ENCODE assay signal across 14 cellular contexts in the genomic region with DNA sequence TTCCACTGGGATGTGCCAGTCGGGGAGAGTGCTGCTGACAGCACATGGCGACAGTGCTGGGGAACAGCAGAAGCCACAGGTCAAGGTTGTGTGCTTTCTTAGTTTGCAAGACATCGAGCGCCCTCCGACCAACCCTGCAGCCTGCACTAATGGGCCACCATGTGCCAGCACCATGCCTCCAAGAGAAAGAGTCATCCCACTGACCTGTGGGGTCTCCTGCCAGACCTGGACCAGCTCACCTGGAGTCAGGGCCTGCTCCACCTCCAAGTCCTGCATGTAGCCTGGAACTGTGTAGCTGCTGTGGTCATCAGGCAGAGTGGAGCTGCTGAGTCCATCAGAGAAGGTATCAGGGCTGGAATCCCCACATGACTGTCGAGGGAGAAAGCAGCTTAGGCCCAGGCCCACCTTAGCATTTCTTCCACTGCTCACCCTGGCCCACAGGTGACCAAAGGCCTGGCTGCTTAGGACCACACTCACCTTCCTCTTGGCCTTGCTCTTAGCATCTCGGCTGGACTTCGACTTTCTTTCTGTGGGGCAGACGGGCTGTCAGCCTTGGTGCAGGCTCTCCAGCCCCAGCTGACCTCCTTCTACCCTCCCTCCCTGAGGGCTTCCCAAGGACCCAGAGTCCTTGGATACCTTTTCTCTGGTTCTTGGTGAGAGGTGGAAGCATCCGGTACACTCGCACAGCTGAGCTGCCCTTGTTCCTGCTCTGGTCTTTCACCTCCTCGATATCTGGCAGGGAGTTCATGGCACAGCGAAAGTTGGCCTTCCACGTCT. TPM values are rescaled to one million over a fixed set of nuclear protein-coding genes. Genes with fewer than 3 reads are reported as not detected.
DNase-seq lines count a peak whose midpoint lies in the region; ATAC-seq and TF ChIP-seq lines count a peak whose summit lies in the region.
"Had no signal": no experiment of that assay in that cellular context is flagged by ENCODE, and none has a peak within 500 bp of the region (broad histone marks: within the 10 kb centered on the region; RNA-seq: fewer than 3 reads in every experiment).

No MANE protein-coding gene starts in this region.

- H3K4me1 Mint-ChIP-seq in stimulated activated naive CD8-positive, alpha-beta T cell treated with anti-CD3 and anti-CD28 coated beads, Interleukin-15, Interleukin-2, amounts not matched to agents 100 ng/mL and 50 ng/mL, for 24 hours (ENCODE audit: low read depth): peaks cover 72% of the 10 kb centered on the region

- no peak overlapping the region for H3K4me3 ChIP-seq in OCI-LY7 (ENCODE audit: low read depth, low read length, poor library complexity, severe bottlenecking)
- H3K4me3 ChIP-seq: A549 had no signal

- no peaks in the 10 kb centered on the region for H3K9me3 ChIP-seq in OCI-LY7 (ENCODE audit: low read length)
- H3K9me3 ChIP-seq: A549 had no signal

- no peak overlapping the region for H2AFZ ChIP-seq in OCI-LY7 (ENCODE audit: low read length)

- no TSS peak for BruUV-seq in OCI-LY7 (replicated peaks; lab: Mats Ljungman, UMichigan)

- H3K27ac ChIP-seq in OCI-LY7 (ENCODE audit: low read depth, low read length, poor library complexity, severe bottlenecking): no peak overlapping the region
- H3K27ac ChIP-seq: A549 had no signal

- DNase-seq in activated CD4-positive, alpha-beta T cell treated with anti-CD3 and anti-CD28 coated beads for 1 hour: peak; percentile 8
- no peak for DNase-seq in activated CD4-positive, alpha-beta T cell treated with anti-CD3 and anti-CD28 coated beads for 48 hours
- DNase-seq in activated CD8-positive, alpha-beta memory T cell treated with anti-CD3 and anti-CD28 coated beads, Interleukin-2, amount 50 U/mL, for 4 hours: peak; percentile 19
- peak; percentile 49 for DNase-seq in islet precursor cell
- DNase-seq in NCI-H748 (lab: John Stamatoyannopoulos, UW; ENCODE audit: unreplicated experiment): no peak
- no peak for DNase-seq in OCI-LY7 (ENCODE audit: low spot score)
- DNase-seq: erythroblast had no signal

- no peaks in the 10 kb centered on the region for H3K27me3 Mint-ChIP-seq in stimulated activated naive CD8-positive, alpha-beta T cell treated with anti-CD3 and anti-CD28 coated beads, Interleukin-15, Interleukin-2, amounts not matched to agents 100 ng/mL and 50 ng/mL, for 24 hours

- peak overlapping the region; percentile 92 for H3K4me3 Mint-ChIP-seq in stimulated activated naive CD8-positive, alpha-beta T cell treated with anti-CD3 and anti-CD28 coated beads, Interleukin-15, Interleukin-2, amounts not matched to agents 100 ng/mL and 50 ng/mL, for 24 hours

- peaks cover 29% of the 10 kb centered on the region for H3K4me1 ChIP-seq in OCI-LY7 (ENCODE audit: insufficient read depth, low read length, poor library complexity, severe bottlenecking)

- POLR2A ChIA-PET in OCI-LY7 (lab: Charles Lee): no interaction called here

- H4K20me1 ChIP-seq in OCI-LY7 (ENCODE audit: insufficient read depth, low read length): peaks cover 18% of the 10 kb centered on the region; the same call in 1 of the 2 replicates

- intact Hi-C loops in OCI-LY7 (cut with micrococcal nuclease; ENCODE audit: unreplicated experiment): no loop called here

- no peaks in the 10 kb centered on the region for H3K9me3 Mint-ChIP-seq in stimulated activated naive CD8-positive, alpha-beta T cell treated with anti-CD3 and anti-CD28 coated beads, Interleukin-15, Interleukin-2, amounts not matched to agents 100 ng/mL and 50 ng/mL, for 24 hours

- H3K36me3 Mint-ChIP-seq in stimulated activated naive CD8-positive, alpha-beta T cell treated with anti-CD3 and anti-CD28 coated beads, Interleukin-15, Interleukin-2, amounts not matched to agents 100 ng/mL and 50 ng/mL, for 24 hours (ENCODE audit: low read depth): peaks cover 73% of the 10 kb centered on the region

- no peak for ATAC-seq in HG03460 (IDR thresholded peaks at IDR 0.05; ENCODE audit: unreplicated experiment)
- ATAC-seq: A549 had no signal

- peaks cover 33% of the 10 kb centered on the region for H3K79me2 ChIP-seq in OCI-LY7 (ENCODE audit: insufficient read depth, low read depth, low read length)

- H3K36me3 ChIP-seq in OCI-LY7 (ENCODE audit: insufficient read depth, low read length): peaks cover 66% of the 10 kb centered on the region

- TF ChIP-seq CTCF in OCI-LY7 (conservative IDR thresholded peaks at IDR 0.05; ENCODE audit: low read length): no peak

- no peaks in the 10 kb centered on the region for H3K9me2 ChIP-seq in OCI-LY7 (ENCODE audit: insufficient read depth, low read length)

- H3K4me2 ChIP-seq in OCI-LY7 (ENCODE audit: low read length): no peak overlapping the region
- H3K4me2 ChIP-seq: A549 had no signal

- peak overlapping the region; percentile 89 for H3K27ac Mint-ChIP-seq in stimulated activated naive CD8-positive, alpha-beta T cell treated with anti-CD3 and anti-CD28 coated beads, Interleukin-15, Interleukin-2, amounts not matched to agents 100 ng/mL and 50 ng/mL, for 24 hours

- CTCF ChIA-PET in OCI-LY7 (lab: Charles Lee; ENCODE audit: unreplicated experiment): no interaction called here

RNA-seq across cellular contexts. Expression of gene IRF1, which starts 4.1 kb away (rescaled TPM):
- total RNA-seq in OCI-LY7 (2014; rRNA removed; shearing (Covaris generic)): 25.9 and 39.4 TPM in 2 replicates
- 24.8 and 32.3 TPM in 2 replicates for total RNA-seq in OCI-LY7 (2022)

RNA-seq across cellular contexts. Expression of gene IL5, which starts 56.8 kb away (rescaled TPM):
- total RNA-seq in OCI-LY7 (2014; rRNA removed; shearing (Covaris generic)): not detected in 2 replicates
- not detected in 2 replicates for total RNA-seq in OCI-LY7 (2022)
- total RNA-seq: G401, H4, M059J, pulmonary artery endothelial cell had no signal

Comparison
In these comparisons a context has a peak if more than half of its experiments do, and no peak if none do; other contexts are left out.
1. DNase-seq: peak in activated CD4-positive, alpha-beta T cell treated with anti-CD3 and anti-CD28 coated beads for 1 hour (single experiment), activated CD8-positive, alpha-beta memory T cell treated with anti-CD3 and anti-CD28 coated beads, Interleukin-2, amount 50 U/mL, for 4 hours (single experiment) and islet precursor cell (single experiment); none in activated CD4-positive, alpha-beta T cell treated with anti-CD3 and anti-CD28 coated beads for 48 hours (single experiment), NCI-H748 (single experiment) and OCI-LY7 (single experiment).